Comparison of ENCODE assay signal across 10 cellular contexts in the genomic region with DNA sequence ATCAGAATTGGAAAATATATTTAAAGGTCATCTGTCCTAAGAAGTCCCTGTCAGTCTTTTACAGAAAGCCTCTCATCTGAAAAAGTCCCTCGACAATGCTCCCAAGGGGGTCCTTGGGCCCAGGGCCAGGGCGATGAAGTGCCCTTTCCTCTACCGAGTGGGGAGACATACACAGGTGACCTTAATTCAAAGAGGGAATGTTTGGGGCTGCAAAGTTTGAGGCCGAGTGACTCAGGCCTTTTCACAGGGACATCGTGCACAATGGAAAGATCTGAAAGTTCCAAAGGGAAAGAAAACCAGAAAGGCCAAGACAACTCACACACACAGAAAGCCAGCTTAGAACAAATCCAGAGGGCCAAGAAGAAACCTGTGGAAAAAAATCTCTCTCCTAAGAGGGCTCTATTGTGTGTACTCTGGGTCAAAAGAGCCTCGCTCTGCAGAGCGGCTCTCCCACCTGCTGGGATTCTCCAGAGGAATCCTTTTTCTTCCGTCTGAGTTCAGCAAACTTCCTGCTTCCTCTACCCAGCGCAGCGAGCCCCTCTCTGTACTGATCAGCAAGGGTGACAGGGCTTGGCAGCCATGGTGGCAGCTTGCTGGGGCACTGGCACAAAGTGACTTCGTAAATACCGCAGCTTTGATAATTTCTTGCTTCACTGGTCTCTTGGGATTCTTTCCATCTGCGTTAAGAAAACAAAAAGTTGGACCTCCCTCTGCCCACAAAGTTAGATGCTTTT.
A peak's percentile ranks its signal among the peaks of the same experiment; 100 is the strongest.
DNase-seq lines count a peak whose midpoint lies in the region; TF ChIP-seq lines count a peak whose summit lies in the region.
"Had no signal": no experiment of that assay in that cellular context is flagged by ENCODE, and none has a peak within 500 bp of the region (broad histone marks: within the 10 kb centered on the region; RNA-seq: fewer than 3 reads in every experiment).

No MANE protein-coding gene starts in this region.

- POLR2A ChIA-PET in activated CD4-positive, alpha-beta T cell treated with anti-CD3 and anti-CD28 coated beads, Interleukin-2, amount 10 ng/mL, durations not matched to agents 7 days and 5 days (lab: Charles Lee), result no interaction called here

- H3K9me3 ChIP-seq in thyroid gland, result no peaks in the 10 kb centered on the region

- WGBS in thyroid gland, 2 donors, result 18 to 25% methylated on average over 13 of the region's 13 CpGs

- no peaks in the 10 kb centered on the region for H3K4me1 Mint-ChIP-seq in activated CD4-positive, alpha-beta T cell treated with anti-CD3 and anti-CD28 coated beads, Interleukin-2, amount 10 ng/mL, durations not matched to agents 7 days and 5 days

- no peak overlapping the region for H3K4me3 ChIP-seq in NB4 (ENCODE audit: low read depth, low read length)
- no peak overlapping the region for H3K4me3 ChIP-seq in thyroid gland (replicated peaks in 1 of 3)

- H3K27ac Mint-ChIP-seq in activated CD4-positive, alpha-beta T cell treated with anti-CD3 and anti-CD28 coated beads, Interleukin-2, amount 10 ng/mL, durations not matched to agents 7 days and 5 days, result no peak overlapping the region
- H3K27ac Mint-ChIP-seq: memory B cell had no signal

- H3K4me1 ChIP-seq in thyroid gland, result peaks cover 40 to 45% of the 10 kb centered on the region in 2 donors

- DNase-seq in NB4 (ENCODE audit: low read depth), result peak; percentile 59
- peak; percentile 5 for DNase-seq in cerebellum (ENCODE audit: low spot score)
- peak; percentile 90 to 93 for DNase-seq in thyroid gland
- no peak for DNase-seq in activated CD4-positive, alpha-beta T cell treated with anti-CD3 and anti-CD28 coated beads, Interleukin-2, amount 10 ng/mL, durations not matched to agents 7 days and 5 days
- DNase-seq in activated CD4-positive, alpha-beta T cell treated with anti-CD3 and anti-CD28 coated beads, Interleukin-2, amount 50 U/mL, for 1 hour, result no peak
- DNase-seq in epidermal melanocyte (ENCODE audit: insufficient read length, low spot score), result no peak
- DNase-seq: effector CD4-positive, alpha-beta T cell; NCI-H187 treated with DMSO at 0.1 percent for 48 hours had no signal

- H3K9me3 Mint-ChIP-seq in activated CD4-positive, alpha-beta T cell treated with anti-CD3 and anti-CD28 coated beads, Interleukin-2, amount 10 ng/mL, durations not matched to agents 7 days and 5 days, result peaks cover 4% of the 10 kb centered on the region
- H3K9me3 Mint-ChIP-seq: memory B cell had no signal

- peaks cover 2% of the 10 kb centered on the region for H3K27me3 Mint-ChIP-seq in activated CD4-positive, alpha-beta T cell treated with anti-CD3 and anti-CD28 coated beads, Interleukin-2, amount 10 ng/mL, durations not matched to agents 7 days and 5 days
- H3K27me3 Mint-ChIP-seq: memory B cell had no signal

- CTCF ChIA-PET in activated CD4-positive, alpha-beta T cell treated with anti-CD3 and anti-CD28 coated beads, Interleukin-2, amount 10 ng/mL, durations not matched to agents 7 days and 5 days (lab: Charles Lee), result no interaction called here

- no peak overlapping the region for H3K4me3 Mint-ChIP-seq in activated CD4-positive, alpha-beta T cell treated with anti-CD3 and anti-CD28 coated beads, Interleukin-2, amount 10 ng/mL, durations not matched to agents 7 days and 5 days
- H3K4me3 Mint-ChIP-seq: memory B cell had no signal

- no peaks in the 10 kb centered on the region for H3K36me3 ChIP-seq in thyroid gland

- TF ChIP-seq CTCF in NB4 (IDR thresholded peaks at IDR 0.05; ENCODE audit: low read depth, low read length) (no peak), thyroid gland (IDR thresholded peaks at IDR 0.05) (peak in 1 of 6 experiments; percentile 6)

- intact Hi-C loops in thyroid gland (cut with DNase I), result no loop called here

- no peaks in the 10 kb centered on the region for H3K27me3 ChIP-seq in layer of hippocampus (ENCODE audit: control insufficient read depth, insufficient read depth, low read length)
- H3K27me3 ChIP-seq in thyroid gland, result no peaks in the 10 kb centered on the region

- H3K36me3 Mint-ChIP-seq in activated CD4-positive, alpha-beta T cell treated with anti-CD3 and anti-CD28 coated beads, Interleukin-2, amount 10 ng/mL, durations not matched to agents 7 days and 5 days (ENCODE audit: low read depth), result no peaks in the 10 kb centered on the region
- H3K36me3 Mint-ChIP-seq: memory B cell had no signal

- TF ChIP-seq POLR2A in NB4 (IDR thresholded peaks at IDR 0.05; ENCODE audit: extremely low read depth, insufficient read length) (no peak), thyroid gland (IDR thresholded peaks at IDR 0.05) (peak in 1 of 2 donors; percentile 90)

- H3K27ac ChIP-seq in layer of hippocampus (ENCODE audit: low read depth, low read length) (peak overlapping the region; percentile 47), thyroid gland (peak overlapping the region; percentile 82 to 95 (median 94))

Comparison
In these comparisons a context has a peak if more than half of its experiments do, and no peak if none do; other contexts are left out.
1. DNase-seq: peak in NB4 (single experiment), cerebellum (single experiment) and thyroid gland (2 of 2); none in activated CD4-positive, alpha-beta T cell treated with anti-CD3 and anti-CD28 coated beads, Interleukin-2, amount 10 ng/mL, durations not matched to agents 7 days and 5 days (single experiment), activated CD4-positive, alpha-beta T cell treated with anti-CD3 and anti-CD28 coated beads, Interleukin-2, amount 50 U/mL, for 1 hour (single experiment) and epidermal melanocyte (single experiment).